In the genomic region with DNA sequence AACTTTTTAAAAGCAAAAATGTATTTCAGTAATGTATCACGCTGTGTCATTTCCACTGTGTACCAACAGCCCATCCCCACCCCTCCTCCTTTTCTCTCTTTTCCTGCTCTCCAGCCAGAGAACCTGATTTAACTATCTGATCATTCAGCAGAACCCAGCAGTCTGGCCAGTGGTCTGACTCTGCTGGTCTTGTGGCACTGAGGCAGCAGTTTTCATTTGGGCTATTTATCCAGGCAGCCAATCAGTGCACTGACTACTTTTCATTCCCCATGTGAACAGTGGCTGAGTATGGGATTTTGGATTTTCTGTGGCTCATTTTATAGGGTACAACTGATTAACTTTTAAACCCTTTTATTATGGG, we compare ENCODE assay signal across 17 cellular contexts. TPM values are rescaled to one million over a fixed set of nuclear protein-coding genes. Genes with fewer than 3 reads are reported as not detected.
DNase-seq lines count a peak whose midpoint lies in the region; ATAC-seq and TF ChIP-seq lines count a peak whose summit lies in the region.
"Had no signal": no experiment of that assay in that cellular context is flagged by ENCODE, and none has a peak within 500 bp of the region (broad histone marks: within the 10 kb centered on the region; RNA-seq: fewer than 3 reads in every experiment).

No MANE protein-coding gene starts in this region.

- no peaks in the 10 kb centered on the region for H3K9me2 ChIP-seq in PC-9 (ENCODE audit: insufficient read depth)

- peak in 1 of 2 experiments; percentile 13 for DNase-seq in PC-9
- DNase-seq in hepatic stellate cell (ENCODE audit: low spot score), result peak; percentile 6
- no peak for DNase-seq in T-helper 2 cell treated with Interferon-gamma antibody and Interleukin-4, amounts not matched to agents 5 μg/mL and 100 μg/mL, for 36 hours (ENCODE audit: low spot score)
- DNase-seq in DMS 273 (lab: John Stamatoyannopoulos, UW; ENCODE audit: unreplicated experiment), result no peak

- no peak overlapping the region for H3K9ac ChIP-seq in skeletal muscle satellite cell (ENCODE audit: low read depth, low read length)

- H4K20me1 ChIP-seq in PC-9 (ENCODE audit: insufficient read depth), result no peaks in the 10 kb centered on the region

- H3K27ac ChIP-seq in PC-9, result peak overlapping the region; percentile 45
- H3K27ac ChIP-seq: gastroesophageal sphincter, SJSA1 had no signal

- peaks cover 11% of the 10 kb centered on the region; the same call in 1 of the 2 replicates for H3F3A ChIP-seq in PC-9 (ENCODE audit: insufficient read depth, low read depth)

- no peak overlapping the region for H3K4me3 Mint-ChIP-seq in T-helper 2 cell treated with Interferon-gamma antibody and Interleukin-4, amounts not matched to agents 5 μg/mL and 100 μg/mL, for 36 hours
- H3K4me3 Mint-ChIP-seq: activated B cell treated with CpG ODN at 0.5 μM for 24 hours; activated CD8-positive, alpha-beta T cell treated with anti-CD3 and anti-CD28 coated beads for 36 hours; activated naive CD4-positive, alpha-beta T cell treated with anti-CD3 and anti-CD28 coated beads for 36 hours; activated T-cell treated with anti-CD3 and anti-CD28 coated beads, Interleukin-2, amount 50 U/mL, for 24 hours; CD8-positive, alpha-beta memory T cell; central memory CD8-positive, alpha-beta T cell; mesothelial cell of epicardium had no signal

- CTCF ChIA-PET in PC-9 (lab: Charles Lee), result interaction anchor here (0.6 to 0.7 kb wide), 2 partner anchors 271 to 677 kb away, joined by 3 to 5 read pairs; no protein-coding TSS in a partner anchor

- no peaks in the 10 kb centered on the region for H3K36me3 Mint-ChIP-seq in T-helper 2 cell treated with Interferon-gamma antibody and Interleukin-4, amounts not matched to agents 5 μg/mL and 100 μg/mL, for 36 hours (ENCODE audit: low read depth)
- H3K36me3 Mint-ChIP-seq: CD8-positive, alpha-beta memory T cell; natural killer cell treated with Interleukin-12 subunit alpha and Interleukin-12 subunit beta and Interleukin-15 and Interleukin-18, amount 100 ng/mL, for 72 hours had no signal

- H3K27me3 ChIP-seq in PC-9 (ENCODE audit: insufficient read depth, low read depth) (no peaks in the 10 kb centered on the region), skeletal muscle satellite cell (ENCODE audit: control insufficient read depth, insufficient read depth, low read length) (peaks cover 19% of the 10 kb centered on the region)
- H3K27me3 ChIP-seq: gastroesophageal sphincter had no signal

- POLR2A ChIA-PET in PC-9 (lab: Charles Lee; ENCODE audit: unreplicated experiment), result no interaction called here

- intact Hi-C loops in PC-9 (cut with micrococcal nuclease; ENCODE audit: unreplicated experiment), result loop anchor here (1.0 to 10.0 kb wide), 7 partner anchors 60 to 1212 kb away; no protein-coding TSS in a partner anchor

- H3K4me3 ChIP-seq in PC-9 (peak overlapping the region; percentile 41; the same call in 1 of the 2 replicates), skeletal muscle satellite cell (ENCODE audit: low read length) (no peak overlapping the region)
- H3K4me3 ChIP-seq: gastroesophageal sphincter, SJSA1 had no signal

- TF ChIP-seq CTCF in PC-9 (conservative IDR thresholded peaks at IDR 0.05), result no peak

- H2AFZ ChIP-seq in PC-9, result peak overlapping the region; percentile 72

- H3K9me3 Mint-ChIP-seq in T-helper 2 cell treated with Interferon-gamma antibody and Interleukin-4, amounts not matched to agents 5 μg/mL and 100 μg/mL, for 36 hours, result no peaks in the 10 kb centered on the region
- H3K9me3 Mint-ChIP-seq: activated B cell treated with CpG ODN at 0.5 μM for 24 hours; activated CD8-positive, alpha-beta T cell treated with anti-CD3 and anti-CD28 coated beads for 36 hours; activated naive CD4-positive, alpha-beta T cell treated with anti-CD3 and anti-CD28 coated beads for 36 hours; activated T-cell treated with anti-CD3 and anti-CD28 coated beads, Interleukin-2, amount 50 U/mL, for 24 hours; CD8-positive, alpha-beta memory T cell; central memory CD8-positive, alpha-beta T cell; mesothelial cell of epicardium; natural killer cell treated with Interleukin-12 subunit alpha and Interleukin-12 subunit beta and Interleukin-15 and Interleukin-18, amount 100 ng/mL, for 72 hours had no signal

- H3K4me1 ChIP-seq in PC-9 (replicated peaks; ENCODE audit: insufficient read depth) (peaks cover 15% of the 10 kb centered on the region), skeletal muscle satellite cell (ENCODE audit: control insufficient read depth, insufficient read depth, low read length) (peaks cover 13% of the 10 kb centered on the region)

- H3K79me2 ChIP-seq in PC-9 (ENCODE audit: low read depth), result no peaks in the 10 kb centered on the region

- ATAC-seq in GM21576 (IDR thresholded peaks at IDR 0.05; ENCODE audit: unreplicated experiment) (peak; percentile 1), HG03378 (IDR thresholded peaks at IDR 0.05; ENCODE audit: unreplicated experiment) (no peak)

- peaks cover 3% of the 10 kb centered on the region for H3K27me3 Mint-ChIP-seq in T-helper 2 cell treated with Interferon-gamma antibody and Interleukin-4, amounts not matched to agents 5 μg/mL and 100 μg/mL, for 36 hours (ENCODE audit: low read depth)

- no peaks in the 10 kb centered on the region for H3K9me3 ChIP-seq in PC-9 (ENCODE audit: insufficient read depth, low read depth)
- no peaks in the 10 kb centered on the region for H3K9me3 ChIP-seq in skeletal muscle satellite cell (replicated peaks; ENCODE audit: low read length)
- H3K9me3 ChIP-seq: gastroesophageal sphincter, SJSA1 had no signal

- no TSS peak for BruUV-seq in PC-9 (replicated peaks; lab: Mats Ljungman, UMichigan)

- H3K4me1 Mint-ChIP-seq in T-helper 2 cell treated with Interferon-gamma antibody and Interleukin-4, amounts not matched to agents 5 μg/mL and 100 μg/mL, for 36 hours (ENCODE audit: low read depth), result peaks cover 6% of the 10 kb centered on the region
- H3K4me1 Mint-ChIP-seq: CD8-positive, alpha-beta memory T cell; central memory CD8-positive, alpha-beta T cell had no signal

- no peaks in the 10 kb centered on the region for H3K36me3 ChIP-seq in PC-9 (ENCODE audit: low read depth)
- H3K36me3 ChIP-seq in skeletal muscle satellite cell (ENCODE audit: insufficient read depth, low read length), result no peaks in the 10 kb centered on the region
- H3K36me3 ChIP-seq: gastroesophageal sphincter, SJSA1 had no signal

- H3K4me2 ChIP-seq in PC-9 (peak overlapping the region; percentile 79), skeletal muscle satellite cell (ENCODE audit: low read length) (peak overlapping the region; percentile 77)

- no peak overlapping the region for H3K27ac Mint-ChIP-seq in T-helper 2 cell treated with Interferon-gamma antibody and Interleukin-4, amounts not matched to agents 5 μg/mL and 100 μg/mL, for 36 hours
- H3K27ac Mint-ChIP-seq: activated B cell treated with CpG ODN at 0.5 μM for 24 hours; activated CD8-positive, alpha-beta T cell treated with anti-CD3 and anti-CD28 coated beads for 36 hours; activated naive CD4-positive, alpha-beta T cell treated with anti-CD3 and anti-CD28 coated beads for 36 hours; activated T-cell treated with anti-CD3 and anti-CD28 coated beads, Interleukin-2, amount 50 U/mL, for 24 hours; CD8-positive, alpha-beta memory T cell; mesothelial cell of epicardium; natural killer cell treated with Interleukin-12 subunit alpha and Interleukin-12 subunit beta and Interleukin-15 and Interleukin-18, amount 100 ng/mL, for 72 hours had no signal

RNA-seq across cellular contexts. Expression of a gene that starts 56.3 kb away (rescaled TPM):
- not detected in 2 replicates for total RNA-seq in PC-9 (2021)
- total RNA-seq in skeletal muscle satellite cell (2012; rRNA removed), result not detected in 2 replicates
- total RNA-seq: mesothelial cell of epicardium, SJSA1 had no signal
